10 cellular contexts compared by ENCODE assay signal in the genomic region with DNA sequence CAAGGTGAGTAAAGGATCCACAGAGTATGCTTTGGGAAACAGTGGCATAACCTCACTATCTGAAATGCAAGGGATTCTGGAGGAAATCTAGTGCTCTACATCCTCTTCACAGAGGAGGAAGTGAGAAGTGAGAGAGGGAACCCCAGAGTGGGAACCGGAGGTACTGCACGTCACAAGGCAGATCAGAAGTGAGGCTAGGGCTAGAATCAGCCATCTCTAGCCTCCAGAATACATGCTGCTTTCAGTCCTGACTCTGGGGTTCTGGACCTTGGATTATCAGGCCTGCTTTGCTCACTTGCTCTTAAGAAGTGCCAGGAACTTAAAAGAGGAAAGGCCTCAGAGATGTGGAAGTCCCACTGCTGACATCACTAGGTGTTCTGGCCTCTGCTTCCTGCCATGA. TPM values are rescaled to one million over a fixed set of nuclear protein-coding genes. Genes with fewer than 3 reads are reported as not detected.
DNase-seq lines count a peak whose midpoint lies in the region; ATAC-seq and FAIRE-seq lines count a peak whose summit lies in the region.
"Had no signal": no experiment of that assay in that cellular context is flagged by ENCODE, and none has a peak within 500 bp of the region (broad histone marks: within the 10 kb centered on the region; RNA-seq: fewer than 3 reads in every experiment).

No MANE protein-coding gene starts in this region.

- peak; percentile 96 for ATAC-seq in HG02870 (IDR thresholded peaks at IDR 0.05; ENCODE audit: unreplicated experiment)
- ATAC-seq: activated CD8-positive, alpha-beta T cell treated with anti-CD3 and anti-CD28 coated beads for 36 hours had no signal

- no peak for FAIRE-seq in GM19239 (lab: Jason Lieb, UNC)
- no peak for FAIRE-seq in frontal cortex (lab: Jason Lieb, UNC)

- DNase-seq in GM19239 (ENCODE audit: insufficient read length, low spot score) (peak; percentile 56), NOMO-1 treated with DMSO at 0.1 percent for 48 hours (lab: John Stamatoyannopoulos, UW; ENCODE audit: unreplicated experiment) (peak; percentile 85), putamen (ENCODE audit: low spot score) (peak; percentile 25), T-helper 9 cell (no peak), NCI-H1092 treated with DMSO at 0.1 percent for 48 hours (lab: John Stamatoyannopoulos, UW) (no peak), frontal cortex (ENCODE audit: low spot score in 2 of 2) (no peak), kidney glomerular epithelial cell (lab: John Stamatoyannopoulos, UW) (no peak)
- DNase-seq: activated CD8-positive, alpha-beta T cell treated with anti-CD3 and anti-CD28 coated beads for 36 hours; mammary epithelial cell had no signal

RNA-seq across cellular contexts. Expression of a gene that starts 25.7 kb away (rescaled TPM):
- total RNA-seq in frontal cortex: 1.6 TPM

RNA-seq across cellular contexts. Expression of a gene that starts 55.6 kb away (rescaled TPM):
- total RNA-seq in frontal cortex: 4.5 TPM
- total RNA-seq: activated CD8-positive, alpha-beta T cell treated with anti-CD3 and anti-CD28 coated beads for 36 hours had no signal

Comparison
In these comparisons a context has a peak if more than half of its experiments do, and no peak if none do; other contexts are left out.
1. DNase-seq: peak in GM19239 (single experiment), NOMO-1 treated with DMSO at 0.1 percent for 48 hours (single experiment) and putamen (single experiment); none in T-helper 9 cell (single experiment), NCI-H1092 treated with DMSO at 0.1 percent for 48 hours (single experiment), frontal cortex (0 of 2) and kidney glomerular epithelial cell (single experiment).